Comparison of ENCODE assay signal across 15 cellular contexts in the genomic region with DNA sequence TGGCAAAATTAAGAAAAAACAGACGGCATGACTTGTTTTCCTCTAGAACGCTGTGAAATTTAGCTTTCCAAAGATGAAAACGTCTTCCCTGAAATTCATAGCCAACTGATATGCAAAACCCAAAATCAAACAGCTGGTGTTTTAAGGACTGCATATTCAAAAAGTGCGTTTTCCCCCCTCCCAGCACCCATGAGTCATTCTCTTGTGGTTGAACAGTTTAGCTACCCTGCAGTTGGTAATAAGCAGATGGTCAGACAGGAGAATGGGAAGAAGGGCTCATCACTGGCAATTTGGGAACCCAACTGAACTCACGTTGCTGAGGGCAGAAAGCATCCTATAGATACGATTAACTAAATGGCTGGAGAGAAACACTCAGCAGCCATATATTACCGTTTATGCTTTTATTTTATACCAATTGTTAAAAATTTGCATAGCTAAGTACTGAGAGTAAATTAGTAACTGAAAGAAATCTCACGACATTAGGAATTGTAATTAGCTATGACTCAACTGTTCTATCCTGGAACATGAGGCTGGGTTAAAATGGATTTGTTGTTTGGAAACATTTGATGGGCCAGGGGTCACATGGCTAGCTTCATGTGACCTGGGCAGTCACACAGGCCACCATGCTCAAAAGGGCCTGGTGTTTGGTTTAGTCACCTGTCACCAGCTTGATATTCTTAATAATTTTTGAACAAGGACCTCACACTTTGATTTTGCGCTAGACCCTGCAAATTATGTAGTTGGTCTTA.
A peak's percentile ranks its signal among the peaks of the same experiment; 100 is the strongest.
DNase-seq lines count a peak whose midpoint lies in the region; ATAC-seq and TF ChIP-seq lines count a peak whose summit lies in the region.
"Had no signal": no experiment of that assay in that cellular context is flagged by ENCODE, and none has a peak within 500 bp of the region (broad histone marks: within the 10 kb centered on the region; RNA-seq: fewer than 3 reads in every experiment).

No MANE protein-coding gene starts in this region.

- no peaks in the 10 kb centered on the region for H3K4me1 ChIP-seq in CD8-positive, alpha-beta memory T cell (ENCODE audit: insufficient read depth, low read length)
- H3K4me1 ChIP-seq in PC-3 (ENCODE audit: insufficient read depth, low read length), result no peaks in the 10 kb centered on the region
- H3K4me1 ChIP-seq: esophagus muscularis mucosa had no signal

- H3K27ac ChIP-seq in angular gyrus (ENCODE audit: low read depth, low read length) (peak overlapping the region; percentile 62), PC-3 (ENCODE audit: low read length) (no peak overlapping the region)
- H3K27ac ChIP-seq in CD8-positive, alpha-beta memory T cell (ENCODE audit: low read depth, low read length), result no peak overlapping the region
- H3K27ac ChIP-seq: C4-2B, esophagus muscularis mucosa, spleen had no signal

- H3K4me1 Mint-ChIP-seq in CD8-positive, alpha-beta memory T cell, result no peaks in the 10 kb centered on the region
- no peaks in the 10 kb centered on the region for H3K4me1 Mint-ChIP-seq in immature natural killer cell
- H3K4me1 Mint-ChIP-seq: activated B cell treated with CpG ODN at 0.5 μM for 24 hours had no signal

- ATAC-seq in HG02759 (IDR thresholded peaks at IDR 0.05; ENCODE audit: unreplicated experiment) (no peak), PC-3 (no peak)

- no peaks in the 10 kb centered on the region for H3K79me2 ChIP-seq in PC-3 (ENCODE audit: low read length)

- TF ChIP-seq CTCF in PC-3 (conservative IDR thresholded peaks at IDR 0.05; ENCODE audit: low read depth, low read length), result no peak

- H3K9me2 ChIP-seq in PC-3 (replicated peaks; ENCODE audit: low read length), result no peaks in the 10 kb centered on the region

- H2AFZ ChIP-seq in PC-3 (ENCODE audit: low read length), result no peak overlapping the region

- H3K27me3 Mint-ChIP-seq in CD8-positive, alpha-beta memory T cell, result peaks cover 8 to 20% of the 10 kb centered on the region in 2 donors
- H3K27me3 Mint-ChIP-seq in immature natural killer cell (ENCODE audit: low read depth in 3 of 3), result peaks cover 0 to 9% (median 0%) of the 10 kb centered on the region in 3 donors

- intact Hi-C loops in PC-3 (cut with micrococcal nuclease), result no loop called here

- DNase-seq in Ammon's horn (ENCODE audit: low spot score) (peak; percentile 63), M059J (ENCODE audit: low read depth) (peak; percentile 86), kidney tubule cell (ENCODE audit: low spot score) (peak; percentile 12), PC-3 (no peak), immature natural killer cell (no peak)
- no peak for DNase-seq in CD8-positive, alpha-beta memory T cell
- DNase-seq: activated B cell treated with CpG ODN at 0.5 μM for 24 hours; activated T-cell treated with anti-CD3 and anti-CD28 coated beads, Interleukin-2, amount 50 U/mL, for 48 hours; kidney; spleen had no signal

- no peaks in the 10 kb centered on the region for H3K36me3 ChIP-seq in CD8-positive, alpha-beta memory T cell (ENCODE audit: insufficient read depth, low read length)
- H3K36me3 ChIP-seq in PC-3 (ENCODE audit: low read depth, low read length), result no peaks in the 10 kb centered on the region
- H3K36me3 ChIP-seq: esophagus muscularis mucosa, spleen had no signal

- no peaks in the 10 kb centered on the region for H3K36me3 Mint-ChIP-seq in CD8-positive, alpha-beta memory T cell
- no peaks in the 10 kb centered on the region for H3K36me3 Mint-ChIP-seq in immature natural killer cell

- no peaks in the 10 kb centered on the region for H3K9me3 Mint-ChIP-seq in CD8-positive, alpha-beta memory T cell
- H3K9me3 Mint-ChIP-seq in immature natural killer cell, result peaks cover 0 to 1% (median 0%) of the 10 kb centered on the region in 6 donors
- H3K9me3 Mint-ChIP-seq: activated B cell treated with CpG ODN at 0.5 μM for 24 hours had no signal

- H3K4me3 Mint-ChIP-seq in CD8-positive, alpha-beta memory T cell, result no peak overlapping the region
- H3K4me3 Mint-ChIP-seq in immature natural killer cell, result no peak overlapping the region
- H3K4me3 Mint-ChIP-seq: activated B cell treated with CpG ODN at 0.5 μM for 24 hours, nephron had no signal

- no peak overlapping the region for H3K4me2 ChIP-seq in PC-3 (ENCODE audit: low read length)

- CTCF ChIA-PET in CD8-positive, alpha-beta memory T cell (lab: Charles Lee), result no interaction called here
- CTCF ChIA-PET in PC-3 (lab: Charles Lee), result no interaction called here

- no peaks in the 10 kb centered on the region for H3F3A ChIP-seq in PC-3 (ENCODE audit: low read length, unreplicated experiment)

- no peaks in the 10 kb centered on the region for H3K27me3 ChIP-seq in CD8-positive, alpha-beta memory T cell (ENCODE audit: insufficient read depth, low read length, poor library complexity, severe bottlenecking)
- H3K27me3 ChIP-seq in PC-3 (ENCODE audit: low read length), result peaks cover 63% of the 10 kb centered on the region
- H3K27me3 ChIP-seq: esophagus muscularis mucosa, spleen had no signal

- POLR2A ChIA-PET in CD8-positive, alpha-beta memory T cell (lab: Charles Lee), result no interaction called here
- POLR2A ChIA-PET in PC-3 (lab: Charles Lee; ENCODE audit: unreplicated experiment), result interaction anchor here (0.7 kb wide), 1 partner anchor 142 kb away, joined by 6 read pairs; no protein-coding TSS in a partner anchor

- no peak overlapping the region for H3K9ac ChIP-seq in PC-3 (ENCODE audit: low read length)

- BruUV-seq in PC-3 (replicated peaks; lab: Mats Ljungman, UMichigan), result no TSS peak

- H3K4me3 ChIP-seq in CD8-positive, alpha-beta memory T cell (ENCODE audit: low read length), result no peak overlapping the region
- no peak overlapping the region for H3K4me3 ChIP-seq in PC-3 (ENCODE audit: low read length)
- H3K4me3 ChIP-seq: esophagus muscularis mucosa, spleen had no signal

- H3K9me3 ChIP-seq in CD8-positive, alpha-beta memory T cell (ENCODE audit: low read length), result no peaks in the 10 kb centered on the region
- no peaks in the 10 kb centered on the region for H3K9me3 ChIP-seq in PC-3 (ENCODE audit: low read length)
- H3K9me3 ChIP-seq: esophagus muscularis mucosa, spleen had no signal

- H3K27ac Mint-ChIP-seq in CD8-positive, alpha-beta memory T cell, result no peak overlapping the region
- no peak overlapping the region for H3K27ac Mint-ChIP-seq in immature natural killer cell
- H3K27ac Mint-ChIP-seq: activated B cell treated with CpG ODN at 0.5 μM for 24 hours, nephron had no signal

- no peaks in the 10 kb centered on the region for H4K20me1 ChIP-seq in PC-3 (ENCODE audit: low read length)

Comparison
In these comparisons a context has a peak if more than half of its experiments do, and no peak if none do; other contexts are left out.
1. DNase-seq: peak in Ammon's horn (single experiment), M059J (single experiment) and kidney tubule cell (single experiment); none in CD8-positive, alpha-beta memory T cell (0 of 5), PC-3 (single experiment) and immature natural killer cell (0 of 3).